ENCODE assay signal across 12 cellular contexts in the genomic region with DNA sequence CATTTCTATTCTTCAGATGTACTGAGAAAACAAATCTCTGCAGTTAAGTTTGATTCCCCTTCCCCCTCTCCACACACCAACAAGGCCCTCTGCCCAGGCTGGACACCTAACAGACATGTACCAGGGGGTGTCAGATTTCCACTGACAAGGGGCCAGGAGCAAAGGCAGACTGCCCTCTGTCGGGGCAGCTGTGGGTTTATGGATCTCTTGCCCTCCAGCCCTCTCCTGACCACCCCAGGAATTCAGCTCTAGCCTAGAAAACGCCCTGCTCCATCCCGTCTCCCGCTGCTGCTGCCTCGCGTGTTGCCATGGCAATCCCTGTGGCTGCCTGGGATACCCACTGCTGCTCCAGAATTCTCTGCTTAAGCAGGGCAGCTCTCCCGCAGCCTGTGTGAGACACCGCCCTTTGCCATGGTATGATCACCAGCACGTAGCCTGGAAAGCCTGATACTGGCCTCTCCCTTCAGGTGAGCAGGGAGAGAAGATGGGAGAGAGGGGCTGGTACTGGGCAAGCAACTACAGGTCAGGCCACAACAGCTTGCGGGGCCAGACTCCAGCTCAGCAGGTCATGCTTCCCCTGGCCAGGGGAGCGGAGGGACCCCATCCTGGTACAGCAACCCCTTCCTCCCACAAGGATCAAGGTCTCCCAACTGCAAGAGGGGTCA. TPM values are rescaled to one million over a fixed set of nuclear protein-coding genes. Genes with fewer than 3 reads are reported as not detected.
DNase-seq lines count a peak whose midpoint lies in the region; ATAC-seq and TF ChIP-seq lines count a peak whose summit lies in the region.
"Had no signal": no experiment of that assay in that cellular context is flagged by ENCODE, and none has a peak within 500 bp of the region (broad histone marks: within the 10 kb centered on the region; RNA-seq: fewer than 3 reads in every experiment).

No MANE protein-coding gene starts in this region.

- H3K9ac ChIP-seq in MM.1S (ENCODE audit: low read length), result no peak overlapping the region

- H3K27me3 ChIP-seq in left ventricle myocardium inferior (ENCODE audit: low read depth) (peaks cover 54% of the 10 kb centered on the region), layer of hippocampus (ENCODE audit: control insufficient read depth, insufficient read depth, low read length) (no peaks in the 10 kb centered on the region), upper lobe of right lung (peaks cover 4% of the 10 kb centered on the region), MM.1S (replicated peaks; ENCODE audit: insufficient read depth, low read length) (no peaks in the 10 kb centered on the region)

- H3K27ac ChIP-seq in left ventricle myocardium inferior (replicated peaks), result no peak overlapping the region
- peak overlapping the region; percentile 90 for H3K27ac ChIP-seq in layer of hippocampus (ENCODE audit: low read depth, low read length)
- H3K27ac ChIP-seq in upper lobe of right lung, result no peak overlapping the region
- H3K27ac ChIP-seq in MM.1S (ENCODE audit: low read length), result no peak overlapping the region

- H3K4me1 ChIP-seq in left ventricle myocardium inferior (peaks cover 16% of the 10 kb centered on the region), upper lobe of right lung (peaks cover 3% of the 10 kb centered on the region), MM.1S (ENCODE audit: low read length) (no peaks in the 10 kb centered on the region)

- H3K9me3 ChIP-seq in left ventricle myocardium inferior (replicated peaks), result no peaks in the 10 kb centered on the region
- H3K9me3 ChIP-seq in upper lobe of right lung, result no peaks in the 10 kb centered on the region
- no peaks in the 10 kb centered on the region for H3K9me3 ChIP-seq in MM.1S (replicated peaks; ENCODE audit: insufficient read depth, low read length)

- no peaks in the 10 kb centered on the region for H3F3A ChIP-seq in MM.1S (ENCODE audit: insufficient read depth, low read length)

- ATAC-seq in Right ventricle myocardium superior (ENCODE audit: poor library complexity) (peak; percentile 45), upper lobe of right lung (no peak), HG02571 (IDR thresholded peaks at IDR 0.05; ENCODE audit: unreplicated experiment) (no peak)
- ATAC-seq: GM12878; stimulated activated naive B cell treated with anti-CD40 and anti-IgM and Interleukin-4, amounts not matched to agents 10 μg/mL and 1 μg/mL and 100 μg/mL, for 72 hours had no signal

- H3K36me3 ChIP-seq in left ventricle myocardium inferior (no peaks in the 10 kb centered on the region), upper lobe of right lung (no peaks in the 10 kb centered on the region), MM.1S (replicated peaks; ENCODE audit: insufficient read depth, low read length) (no peaks in the 10 kb centered on the region)

- H3K79me2 ChIP-seq in MM.1S (ENCODE audit: low read length), result no peaks in the 10 kb centered on the region

- TF ChIP-seq CTCF in left ventricle myocardium inferior (IDR thresholded peaks at IDR 0.05; ENCODE audit: borderline replicate concordance) (no peak), upper lobe of right lung (IDR thresholded peaks at IDR 0.05) (no peak), MM.1S (IDR thresholded peaks at IDR 0.05; ENCODE audit: low read length) (no peak)

- intact Hi-C loops in Right ventricle myocardium superior (cut with DNase I) (no loop called here), left ventricle myocardium inferior (cut with micrococcal nuclease) (no loop called here), upper lobe of right lung (cut with DNase I) (no loop called here)

- no peaks in the 10 kb centered on the region for H3K9me2 ChIP-seq in MM.1S (replicated peaks; ENCODE audit: insufficient read depth, low read length)

- H3K4me3 ChIP-seq in left ventricle myocardium inferior (no peak overlapping the region), upper lobe of right lung (no peak overlapping the region), MM.1S (ENCODE audit: low read length) (no peak overlapping the region)
- H3K4me3 ChIP-seq: GM12878 had no signal

- no peaks in the 10 kb centered on the region for H4K20me1 ChIP-seq in MM.1S (ENCODE audit: insufficient read depth, low read length)

- no peak overlapping the region for H2AFZ ChIP-seq in MM.1S (ENCODE audit: low read length)

- H3K4me2 ChIP-seq in MM.1S (ENCODE audit: low read depth, low read length), result no peak overlapping the region

- DNase-seq in Right ventricle myocardium superior (no peak), left ventricle myocardium inferior (no peak), cerebellum (ENCODE audit: low spot score) (peak; percentile 84), upper lobe of right lung (peak; percentile 49), MM.1S (no peak), AML-193 (lab: John Stamatoyannopoulos, UW) (no peak)
- DNase-seq: ACHN; activated CD4-positive, CD25-positive, alpha-beta regulatory T cell; stimulated activated naive B cell treated with anti-CD40 and anti-IgM and Interleukin-4, amounts not matched to agents 10 μg/mL and 1 μg/mL and 100 μg/mL, for 72 hours had no signal

RNA-seq across cellular contexts. Expression of gene BUD13, which starts 41.6 kb away (rescaled TPM):
- 7.0 TPM for total RNA-seq in Right ventricle myocardium superior
- total RNA-seq in left ventricle myocardium inferior, result 7.1 TPM
- total RNA-seq in cerebellum, result 11.3 TPM
- 17.7 TPM for total RNA-seq in upper lobe of right lung

RNA-seq across cellular contexts. Expression of gene ZPR1, which starts 56.6 kb away (rescaled TPM):
- 15.9 TPM for total RNA-seq in Right ventricle myocardium superior
- total RNA-seq in left ventricle myocardium inferior, result 26.4 TPM
- total RNA-seq in cerebellum, result 21.7 TPM
- 43.1 TPM for total RNA-seq in upper lobe of right lung

Comparison
In these comparisons a context has a peak if more than half of its experiments do, and no peak if none do; other contexts are left out.
1. DNase-seq: peak in cerebellum (single experiment) and upper lobe of right lung (single experiment); none in Right ventricle myocardium superior (single experiment), left ventricle myocardium inferior (single experiment), MM.1S (single experiment) and AML-193 (0 of 2).